In genomic region chr6:35483062-35483461, GRCh38 we compare ENCODE assay signal across 3 cellular contexts.
TF ChIP-seq lines count a peak whose summit lies in the region.

No MANE protein-coding gene starts in this region.

TF ChIP-seq in HEK293, 187 proteins besides CTCF, POLR2A, EP300 and RAD21 (continued from another document):
- TF ChIP-seq ZNF18 (tag by site-specific recombination; IDR thresholded peaks at IDR 0.05) (no peak), ZBTB48 (tag by site-specific recombination; IDR thresholded peaks at IDR 0.05) (peak; percentile 37; the same call in 1 of the 2 replicates)

TF ChIP-seq in WTC11, 78 proteins besides CTCF, POLR2A, EP300 and RAD21 (continued from another document):
- TF ChIP-seq ZNF232 (CRISPR knock-in tag; IDR thresholded peaks at IDR 0.05) (no peak), PRRX2 (CRISPR knock-in tag; IDR thresholded peaks at IDR 0.05) (no peak), IRF1 (CRISPR knock-in tag; IDR thresholded peaks at IDR 0.05) (no peak), TP53 (CRISPR knock-in tag; IDR thresholded peaks at IDR 0.05) (no peak)

TF ChIP-seq in SK-N-SH, 30 proteins besides CTCF, POLR2A, EP300 and RAD21 (continued from another document):
- TF ChIP-seq, protein P1, sequence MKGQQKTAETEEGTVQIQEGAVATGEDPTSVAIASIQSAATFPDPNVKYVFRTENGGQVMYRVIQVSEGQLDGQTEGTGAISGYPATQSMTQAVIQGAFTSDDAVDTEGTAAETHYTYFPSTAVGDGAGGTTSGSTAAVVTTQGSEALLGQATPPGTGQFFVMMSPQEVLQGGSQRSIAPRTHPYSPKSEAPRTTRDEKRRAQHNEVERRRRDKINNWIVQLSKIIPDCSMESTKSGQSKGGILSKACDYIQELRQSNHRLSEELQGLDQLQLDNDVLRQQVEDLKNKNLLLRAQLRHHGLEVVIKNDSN (IDR thresholded peaks at IDR 0.05; ENCODE audit: borderline replicate concordance, low read depth) = no peak
- TF ChIP-seq FOSL2 (IDR thresholded peaks at IDR 0.05; ENCODE audit: borderline replicate concordance, low read depth) (no peak), JUND (IDR thresholded peaks at IDR 0.05) (no peak), RXRA (IDR thresholded peaks at IDR 0.05; ENCODE audit: borderline replicate concordance, low read depth) (no peak), GATA2 (CRISPR knock-in tag; IDR thresholded peaks at IDR 0.05) (no peak), SIN3A (IDR thresholded peaks at IDR 0.05; ENCODE audit: borderline replicate concordance, low read depth, low read length) (no peak), RFX5 (IDR thresholded peaks at IDR 0.05; ENCODE audit: low read length) (no peak), POLR2AphosphoS5 (IDR thresholded peaks at IDR 0.05; ENCODE audit: low read depth, low read length) (no peak), MXI1 (IDR thresholded peaks at IDR 0.05; ENCODE audit: low read depth, low read length) (no peak), SMC3 (IDR thresholded peaks at IDR 0.05; ENCODE audit: low read depth, low read length) (no peak), RCOR1 (IDR thresholded peaks at IDR 0.05; ENCODE audit: low read length) (no peak), TCF12 (IDR thresholded peaks at IDR 0.05) (no peak)
